Comparison of ENCODE assay signal across 22 cellular contexts in the genomic region with DNA sequence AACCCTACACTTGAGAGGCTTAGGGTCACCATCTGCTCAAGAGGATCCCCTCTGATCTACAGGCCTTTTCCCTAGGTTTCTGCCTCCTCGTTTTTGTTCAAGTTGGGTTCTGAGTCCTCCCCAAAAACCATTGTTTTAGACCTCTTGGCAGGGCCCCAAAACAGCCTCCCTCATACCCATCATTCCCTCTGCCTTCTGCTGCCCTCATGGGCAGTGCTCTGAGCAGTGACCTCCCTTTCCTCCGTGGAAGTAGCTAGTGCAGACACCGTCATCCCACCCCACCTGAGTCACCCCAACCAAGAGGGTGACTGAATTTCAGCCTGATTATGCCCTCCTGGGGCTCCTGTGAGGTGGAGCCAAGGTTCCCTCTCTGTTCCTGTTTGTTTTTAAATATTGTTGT.
DNase-seq lines count a peak whose midpoint lies in the region; ATAC-seq and TF ChIP-seq lines count a peak whose summit lies in the region.
"Had no signal": no experiment of that assay in that cellular context is flagged by ENCODE, and none has a peak within 500 bp of the region (broad histone marks: within the 10 kb centered on the region; RNA-seq: fewer than 3 reads in every experiment).

No MANE protein-coding gene starts in this region.

- peaks cover 3% of the 10 kb centered on the region for H3K4me1 Mint-ChIP-seq in CD8-positive, alpha-beta T cell (ENCODE audit: low read depth)
- peaks cover 0 to 25% (median 4%) of the 10 kb centered on the region in 7 donors for H3K4me1 Mint-ChIP-seq in naive thymus-derived CD4-positive, alpha-beta T cell
- H3K4me1 Mint-ChIP-seq: activated CD8-positive, alpha-beta memory T cell treated with anti-CD3 and anti-CD28 coated beads, Interleukin-2, amount 10 ng/mL, durations not matched to agents 7 days and 5 days; central memory CD8-positive, alpha-beta T cell; stimulated activated naive B cell treated with anti-CD40 and anti-IgM and Interleukin-4, amounts not matched to agents 10 μg/mL and 1 μg/mL and 100 μg/mL, for 72 hours had no signal

- H3K4me3 ChIP-seq in BLaER1 (no peak overlapping the region), dorsolateral prefrontal cortex (no peak overlapping the region)
- no peak overlapping the region for H3K4me3 ChIP-seq in CD8-positive, alpha-beta T cell (ENCODE audit: low read depth, low read length)
- H3K4me3 ChIP-seq in naive thymus-derived CD4-positive, alpha-beta T cell (ENCODE audit: low read length) = no peak overlapping the region
- no peak overlapping the region for H3K4me3 ChIP-seq in effector memory CD4-positive, alpha-beta T cell (ENCODE audit: insufficient read depth, low read depth, low read length, poor library complexity, severe bottlenecking)
- H3K4me3 ChIP-seq: right lobe of liver, tibial nerve had no signal

- no peak overlapping the region for H3K4me3 Mint-ChIP-seq in CD8-positive, alpha-beta T cell
- H3K4me3 Mint-ChIP-seq in naive thymus-derived CD4-positive, alpha-beta T cell = no peak overlapping the region
- H3K4me3 Mint-ChIP-seq: activated CD8-positive, alpha-beta memory T cell treated with anti-CD3 and anti-CD28 coated beads, Interleukin-2, amount 10 ng/mL, durations not matched to agents 7 days and 5 days; central memory CD8-positive, alpha-beta T cell; stimulated activated naive B cell treated with anti-CD40 and anti-IgM and Interleukin-4, amounts not matched to agents 10 μg/mL and 1 μg/mL and 100 μg/mL, for 72 hours had no signal

- H3K36me3 ChIP-seq in BLaER1 = peaks cover 96% of the 10 kb centered on the region
- H3K36me3 ChIP-seq in CD8-positive, alpha-beta T cell (ENCODE audit: insufficient read depth, low read length) = peaks cover 66% of the 10 kb centered on the region
- H3K36me3 ChIP-seq in naive thymus-derived CD4-positive, alpha-beta T cell (ENCODE audit: control insufficient read depth in 2 of 3, insufficient read depth in 3 of 3, low read length in 3 of 3) = peaks cover 4 to 93% (median 29%) of the 10 kb centered on the region in 3 experiments
- peaks cover 67% of the 10 kb centered on the region for H3K36me3 ChIP-seq in effector memory CD4-positive, alpha-beta T cell (ENCODE audit: control insufficient read depth, insufficient read depth, low read length)

- H3K27me3 Mint-ChIP-seq in CD8-positive, alpha-beta T cell (ENCODE audit: low read depth) = no peaks in the 10 kb centered on the region
- H3K27me3 Mint-ChIP-seq in naive thymus-derived CD4-positive, alpha-beta T cell = no peaks in the 10 kb centered on the region
- H3K27me3 Mint-ChIP-seq: activated CD8-positive, alpha-beta memory T cell treated with anti-CD3 and anti-CD28 coated beads, Interleukin-2, amount 10 ng/mL, durations not matched to agents 7 days and 5 days; CD8-positive, alpha-beta memory T cell; central memory CD8-positive, alpha-beta T cell; stimulated activated naive B cell treated with anti-CD40 and anti-IgM and Interleukin-4, amounts not matched to agents 10 μg/mL and 1 μg/mL and 100 μg/mL, for 72 hours had no signal

- no peaks in the 10 kb centered on the region for H3K9me3 ChIP-seq in BLaER1
- H3K9me3 ChIP-seq in CD8-positive, alpha-beta T cell (ENCODE audit: low read length) = no peaks in the 10 kb centered on the region
- no peaks in the 10 kb centered on the region for H3K9me3 ChIP-seq in naive thymus-derived CD4-positive, alpha-beta T cell (ENCODE audit: control insufficient read depth in 2 of 3, low read length in 3 of 3)
- no peaks in the 10 kb centered on the region for H3K9me3 ChIP-seq in effector memory CD4-positive, alpha-beta T cell (ENCODE audit: control insufficient read depth, low read length)
- H3K9me3 ChIP-seq: right lobe of liver, tibial nerve had no signal

- POLR2A ChIA-PET in CD8-positive, alpha-beta T cell (lab: Charles Lee) = no interaction called here
- POLR2A ChIA-PET in naive thymus-derived CD4-positive, alpha-beta T cell (lab: Charles Lee) = no interaction called here

- H4K20me1 ChIP-seq in BLaER1 = peaks cover 57% of the 10 kb centered on the region

- H3K4me2 ChIP-seq in BLaER1 = no peak overlapping the region

- peaks cover 95% of the 10 kb centered on the region for H3K36me3 Mint-ChIP-seq in CD8-positive, alpha-beta T cell
- peaks cover 3 to 54% (median 22%) of the 10 kb centered on the region in 5 donors for H3K36me3 Mint-ChIP-seq in naive thymus-derived CD4-positive, alpha-beta T cell

- peak overlapping the region; percentile 62 for H3K27ac Mint-ChIP-seq in CD8-positive, alpha-beta T cell
- peak overlapping the region in 6 of 9 donors; percentile 32 to 84 (median 69) for H3K27ac Mint-ChIP-seq in naive thymus-derived CD4-positive, alpha-beta T cell
- H3K27ac Mint-ChIP-seq: activated CD8-positive, alpha-beta memory T cell treated with anti-CD3 and anti-CD28 coated beads, Interleukin-2, amount 10 ng/mL, durations not matched to agents 7 days and 5 days had no signal

- DNase-seq in CD8-positive, alpha-beta T cell = no peak
- DNase-seq in dorsolateral prefrontal cortex (no peak), NCI-H748 treated with DMSO at 0.1 percent for 48 hours (lab: John Stamatoyannopoulos, UW) (no peak)
- DNase-seq in naive thymus-derived CD4-positive, alpha-beta T cell = no peak
- DNase-seq in stimulated activated CD4-positive, alpha-beta T cell treated with anti-CD3 and anti-CD28 coated beads, Interleukin-12 subunit alpha, Interleukin-12 subunit beta, amount 100 ng/mL, for 4 hours = no peak
- DNase-seq in effector memory CD4-positive, alpha-beta T cell = no peak
- DNase-seq: activated CD4-positive, alpha-beta T cell treated with anti-CD3 and anti-CD28 coated beads for 1 hour; activated CD8-positive, alpha-beta memory T cell treated with anti-CD3 and anti-CD28 coated beads, Interleukin-2, amount 10 ng/mL, durations not matched to agents 7 days and 5 days; activated gamma-delta T cell; amniotic stem cell; DMS53; effector CD4-positive, alpha-beta T cell; GF-D8; MM.1S; NCI-H146; NCI-H526 treated with DMSO at 0.1 percent for 48 hours; right lobe of liver; stimulated activated naive B cell treated with anti-CD40 and anti-IgM and Interleukin-4, amounts not matched to agents 10 μg/mL and 1 μg/mL and 100 μg/mL, for 72 hours had no signal

- 0 out of 2 replicates have a peak overlapping the region, but pooled peaks have one; percentile 2 for H3K9ac ChIP-seq in BLaER1

- no peak for TF ChIP-seq CTCF in CD8-positive, alpha-beta T cell (IDR thresholded peaks at IDR 0.05)
- no peak for TF ChIP-seq CTCF in dorsolateral prefrontal cortex (IDR thresholded peaks at IDR 0.05 in 54 of 56, conservative IDR thresholded peaks at IDR 0.05 in 2 of 56; ENCODE audit: low read depth in 1 of 56, partially characterized antibody in 56 of 56)

- CTCF ChIA-PET in CD8-positive, alpha-beta T cell (lab: Charles Lee) = interaction anchor here (0.7 to 14.6 kb wide), 4 partner anchors 17 to 379 kb away, joined by 3 to 355 read pairs (median 6); no protein-coding TSS in a partner anchor
- CTCF ChIA-PET in naive thymus-derived CD4-positive, alpha-beta T cell (lab: Charles Lee) = interaction anchor here (0.5 to 15.8 kb wide), 4 partner anchors 14 to 46 kb away, joined by 3 to 211 read pairs (median 6); no protein-coding TSS in a partner anchor

- no peaks in the 10 kb centered on the region for H3K9me3 Mint-ChIP-seq in CD8-positive, alpha-beta T cell
- H3K9me3 Mint-ChIP-seq in naive thymus-derived CD4-positive, alpha-beta T cell = peaks cover 0 to 1% (median 0%) of the 10 kb centered on the region in 11 donors
- H3K9me3 Mint-ChIP-seq: CD8-positive, alpha-beta memory T cell; central memory CD8-positive, alpha-beta T cell; stimulated activated naive B cell treated with anti-CD40 and anti-IgM and Interleukin-4, amounts not matched to agents 10 μg/mL and 1 μg/mL and 100 μg/mL, for 72 hours had no signal

- no peaks in the 10 kb centered on the region for H3K27me3 ChIP-seq in BLaER1
- H3K27me3 ChIP-seq in CD8-positive, alpha-beta T cell (ENCODE audit: insufficient read depth, low read length) = no peaks in the 10 kb centered on the region
- no peaks in the 10 kb centered on the region for H3K27me3 ChIP-seq in dorsolateral prefrontal cortex
- no peaks in the 10 kb centered on the region for H3K27me3 ChIP-seq in naive thymus-derived CD4-positive, alpha-beta T cell (ENCODE audit: control insufficient read depth in 2 of 2, insufficient read depth in 2 of 2, low read length in 2 of 2)
- no peaks in the 10 kb centered on the region for H3K27me3 ChIP-seq in effector memory CD4-positive, alpha-beta T cell (replicated peaks; ENCODE audit: control insufficient read depth, insufficient read depth, low read length, poor library complexity, severe bottlenecking)
- H3K27me3 ChIP-seq: right lobe of liver, tibial nerve had no signal

- intact Hi-C loops in CD8-positive, alpha-beta T cell (cut with DNase I, micrococcal nuclease) = no loop called here
- intact Hi-C loops in dorsolateral prefrontal cortex (cut with DNase I) = loop anchor here (5.0 to 10.0 kb wide), 4 partner anchors 224 to 521 kb away; a partner anchor contains a TSS
- intact Hi-C loops in naive thymus-derived CD4-positive, alpha-beta T cell (cut with micrococcal nuclease) = loop anchor here in 1 of 2 donors (10.0 kb wide), 1 partner anchor 479 kb away; no protein-coding TSS in a partner anchor

- H3K27ac ChIP-seq in BLaER1 (no peak overlapping the region), dorsolateral prefrontal cortex (peak overlapping the region in 33 of 59 donors; percentile 2 to 67 (median 47))
- no peak overlapping the region for H3K27ac ChIP-seq in CD8-positive, alpha-beta T cell (ENCODE audit: low read depth, low read length)
- H3K27ac ChIP-seq in naive thymus-derived CD4-positive, alpha-beta T cell (ENCODE audit: low read depth, low read length) = no peak overlapping the region
- H3K27ac ChIP-seq in effector memory CD4-positive, alpha-beta T cell (ENCODE audit: insufficient read depth, low read length, poor library complexity, severe bottlenecking) = no peak overlapping the region
- H3K27ac ChIP-seq: right lobe of liver had no signal

- ATAC-seq in CD8-positive, alpha-beta T cell = no peak
- ATAC-seq in naive thymus-derived CD4-positive, alpha-beta T cell = no peak
- ATAC-seq: activated CD8-positive, alpha-beta memory T cell treated with anti-CD3 and anti-CD28 coated beads, Interleukin-2, amount 10 ng/mL, durations not matched to agents 7 days and 5 days; right lobe of liver; stimulated activated naive B cell treated with anti-CD40 and anti-IgM and Interleukin-4, amounts not matched to agents 10 μg/mL and 1 μg/mL and 100 μg/mL, for 72 hours had no signal

- peaks cover 13% of the 10 kb centered on the region for H3K4me1 ChIP-seq in BLaER1
- no peaks in the 10 kb centered on the region for H3K4me1 ChIP-seq in CD8-positive, alpha-beta T cell (ENCODE audit: insufficient read depth, low read length)
- no peaks in the 10 kb centered on the region for H3K4me1 ChIP-seq in naive thymus-derived CD4-positive, alpha-beta T cell (ENCODE audit: control insufficient read depth in 2 of 2, insufficient read depth in 2 of 2, low read length in 2 of 2)
- no peaks in the 10 kb centered on the region for H3K4me1 ChIP-seq in effector memory CD4-positive, alpha-beta T cell (ENCODE audit: control insufficient read depth, insufficient read depth, low read length, poor library complexity, severe bottlenecking)
- H3K4me1 ChIP-seq: right lobe of liver had no signal

Comparison
In these comparisons a context has a peak if more than half of its experiments do, and no peak if none do; other contexts are left out.
1. H3K27ac ChIP-seq: peak in dorsolateral prefrontal cortex (33 of 59); none in BLaER1 (single experiment), CD8-positive, alpha-beta T cell (single experiment), naive thymus-derived CD4-positive, alpha-beta T cell (single experiment) and effector memory CD4-positive, alpha-beta T cell (single experiment).
2. intact Hi-C loops: an anchor here in dorsolateral prefrontal cortex (5.0 to 10.0 kb wide); none called in CD8-positive, alpha-beta T cell.